ENCODE assay signal across 10 cellular contexts in genomic region chr9:92590386-92590785, GRCh38. TPM values are rescaled to one million over a fixed set of nuclear protein-coding genes. Genes with fewer than 3 reads are reported as not detected.
DNase-seq lines count a peak whose midpoint lies in the region; ATAC-seq and TF ChIP-seq lines count a peak whose summit lies in the region.
"Had no signal": no experiment of that assay in that cellular context is flagged by ENCODE, and none has a peak within 500 bp of the region (broad histone marks: within the 10 kb centered on the region; RNA-seq: fewer than 3 reads in every experiment).

No MANE protein-coding gene starts in this region.

- no peaks in the 10 kb centered on the region for H3K36me3 Mint-ChIP-seq in glutamatergic neuron (ENCODE audit: unreplicated experiment)

- H3K4me3 Mint-ChIP-seq in glutamatergic neuron (ENCODE audit: unreplicated experiment), result no peak overlapping the region

- H3K4me2 ChIP-seq in smooth muscle cell, result peak overlapping the region; percentile 30

- no peak overlapping the region for H3K9ac ChIP-seq in smooth muscle cell (ENCODE audit: low read depth)

- no peaks in the 10 kb centered on the region for H3K79me2 ChIP-seq in smooth muscle cell (ENCODE audit: low read depth)

- H3F3A ChIP-seq in smooth muscle cell (ENCODE audit: low read depth), result peaks cover 25% of the 10 kb centered on the region

- no peak overlapping the region for H3K27ac Mint-ChIP-seq in glutamatergic neuron (ENCODE audit: unreplicated experiment)

- intact Hi-C loops in left lung (cut with DNase I), result no loop called here

- H3K27me3 Mint-ChIP-seq in glutamatergic neuron (ENCODE audit: unreplicated experiment), result no peaks in the 10 kb centered on the region

- peak; percentile 23 for DNase-seq in MG63
- DNase-seq in coronary artery (ENCODE audit: low spot score), result peak; percentile 84
- DNase-seq in left lung, result no peak
- no peak for DNase-seq in smooth muscle cell (lab: John Stamatoyannopoulos, UW; ENCODE audit: unreplicated experiment)
- no peak for DNase-seq in glutamatergic neuron
- DNase-seq in NCI-H2196 (lab: John Stamatoyannopoulos, UW; ENCODE audit: unreplicated experiment), result no peak
- DNase-seq: NCI-H226, SW 1271 had no signal

- peaks cover 3% of the 10 kb centered on the region for H3K9me3 Mint-ChIP-seq in glutamatergic neuron (ENCODE audit: unreplicated experiment)

- H3K27me3 ChIP-seq in MG63 (no peaks in the 10 kb centered on the region), left lung (no peaks in the 10 kb centered on the region), smooth muscle cell (ENCODE audit: low read depth) (no peaks in the 10 kb centered on the region)

- no peak for TF ChIP-seq CTCF in coronary artery (IDR thresholded peaks at IDR 0.05)
- no peak for TF ChIP-seq CTCF in left lung (IDR thresholded peaks at IDR 0.05)
- no peak for TF ChIP-seq CTCF in smooth muscle cell (IDR thresholded peaks at IDR 0.05; ENCODE audit: borderline replicate concordance, insufficient read depth, poor library complexity, severe bottlenecking)
- no peak for TF ChIP-seq CTCF in glutamatergic neuron (IDR thresholded peaks at IDR 0.05; ENCODE audit: partially characterized antibody, unreplicated experiment)

- H3K4me1 Mint-ChIP-seq in glutamatergic neuron (ENCODE audit: low read depth, unreplicated experiment), result peaks cover 5% of the 10 kb centered on the region

- H3K36me3 ChIP-seq in MG63 (no peaks in the 10 kb centered on the region), left lung (no peaks in the 10 kb centered on the region), smooth muscle cell (ENCODE audit: low read depth) (no peaks in the 10 kb centered on the region)

- H3K27ac ChIP-seq in coronary artery (peak overlapping the region; percentile 47 to 48), left lung (peak overlapping the region; percentile 28), smooth muscle cell (ENCODE audit: low read depth) (peak overlapping the region; percentile 68)

- ATAC-seq in left lung, result peak; percentile 91
- ATAC-seq in GM19351 (IDR thresholded peaks at IDR 0.05; ENCODE audit: unreplicated experiment), result no peak
- no peak for ATAC-seq in GM19452 (IDR thresholded peaks at IDR 0.05; ENCODE audit: unreplicated experiment)

- peaks cover 7 to 18% of the 10 kb centered on the region in 2 donors for H3K4me1 ChIP-seq in left lung
- peaks cover 11% of the 10 kb centered on the region for H3K4me1 ChIP-seq in smooth muscle cell (ENCODE audit: low read depth)

- no peaks in the 10 kb centered on the region for H4K20me1 ChIP-seq in smooth muscle cell (ENCODE audit: low read depth)

- WGBS in smooth muscle cell (ENCODE audit: low lambda C conversion rate), result 45% methylated on average over 3 of the region's 3 CpGs

- H3K9me3 ChIP-seq in MG63, result peaks cover 4% of the 10 kb centered on the region; the same call in 1 of the 2 replicates
- H3K9me3 ChIP-seq in left lung, result no peaks in the 10 kb centered on the region
- no peaks in the 10 kb centered on the region for H3K9me3 ChIP-seq in smooth muscle cell (replicated peaks; ENCODE audit: low read depth)

- H2AFZ ChIP-seq in smooth muscle cell (ENCODE audit: low read depth), result peak overlapping the region; percentile 46

- H3K4me3 ChIP-seq in MG63, result no peak overlapping the region
- no peak overlapping the region for H3K4me3 ChIP-seq in coronary artery
- H3K4me3 ChIP-seq in left lung, result no peak overlapping the region
- H3K4me3 ChIP-seq in smooth muscle cell, result no peak overlapping the region

RNA-seq across cellular contexts. Expression of gene ECM2, which starts 54.6 kb away (rescaled TPM):
- 0.95 TPM in 1 of 2 replicates, not detected in the other for total RNA-seq in MG63 (2014; rRNA removed; shearing (Covaris generic); ENCODE audit: low replicate concordance)
- total RNA-seq in left lung, result 10 to 100 TPM in 1 of 2 donors, 1 to 10 TPM in 1; 3.8 to 20.2 TPM
- total RNA-seq in smooth muscle cell, result 0.27 and 0.85 TPM in 2 replicates
- 0.37 and 0.50 TPM in 2 replicates for polyA plus RNA-seq in smooth muscle cell
- 0.20 TPM for total RNA-seq in glutamatergic neuron (ENCODE audit: unreplicated experiment)

Comparison
In these comparisons a context has a peak if more than half of its experiments do, and no peak if none do; other contexts are left out.
1. DNase-seq: peak in MG63 (single experiment) and coronary artery (single experiment); none in left lung (0 of 2), smooth muscle cell (single experiment), glutamatergic neuron (single experiment) and NCI-H2196 (single experiment).
2. Peak in every context shown above with its lines, with median percentiles within 50 percentile points of each other: H3K27ac ChIP-seq.